ENCODE assay signal across 8 cellular contexts in the genomic region with DNA sequence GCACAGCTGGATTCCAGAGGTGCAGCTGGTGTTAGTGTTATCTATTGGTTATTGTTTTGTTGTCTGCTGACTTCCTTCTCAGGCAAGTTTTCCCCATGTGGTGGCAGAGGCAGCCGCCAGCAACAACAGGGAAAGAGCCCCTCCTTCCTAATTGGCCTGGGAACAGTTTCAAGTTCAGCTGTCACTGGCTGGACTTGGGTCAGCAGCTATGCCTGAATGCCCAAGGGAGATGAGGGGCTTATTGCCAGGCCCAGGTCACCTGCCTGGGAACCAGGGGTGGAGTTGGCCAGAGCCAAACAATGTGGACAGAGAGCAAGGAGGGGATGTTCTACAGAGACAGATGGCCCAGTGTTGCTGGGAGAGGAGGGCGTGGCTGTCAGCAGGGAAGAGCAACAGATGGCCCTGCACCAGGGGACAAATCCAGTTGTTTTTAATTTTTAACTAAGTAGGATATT. TPM values are rescaled to one million over a fixed set of nuclear protein-coding genes. Genes with fewer than 3 reads are reported as not detected.
DNase-seq lines count a peak whose midpoint lies in the region; ATAC-seq and TF ChIP-seq lines count a peak whose summit lies in the region.

No MANE protein-coding gene starts in this region.

- no peaks in the 10 kb centered on the region for H3K27me3 Mint-ChIP-seq in T-helper 1 cell treated with Interleukin-12 subunit alpha and Interleukin-12 subunit beta and Interleukin-4 antibody, amounts not matched to agents 30 μg/mL and 1 μg/mL, for 36 hours (ENCODE audit: low read depth)
- no peaks in the 10 kb centered on the region for H3K27me3 Mint-ChIP-seq in activated naive CD8-positive, alpha-beta T cell treated with anti-CD3 and anti-CD28 coated beads for 36 hours
- peaks cover 5% of the 10 kb centered on the region for H3K27me3 Mint-ChIP-seq in neural progenitor cell (ENCODE audit: insufficient read depth, low read depth)

- no peaks in the 10 kb centered on the region for H3K9me3 Mint-ChIP-seq in T-helper 1 cell treated with Interleukin-12 subunit alpha and Interleukin-12 subunit beta and Interleukin-4 antibody, amounts not matched to agents 30 μg/mL and 1 μg/mL, for 36 hours
- no peaks in the 10 kb centered on the region for H3K9me3 Mint-ChIP-seq in activated naive CD8-positive, alpha-beta T cell treated with anti-CD3 and anti-CD28 coated beads for 36 hours
- no peaks in the 10 kb centered on the region for H3K9me3 Mint-ChIP-seq in neural progenitor cell

- no peaks in the 10 kb centered on the region for H3K4me1 ChIP-seq in neural progenitor cell

- H3K27ac ChIP-seq in neural progenitor cell: no peak overlapping the region

- H3K79me2 ChIP-seq in neural progenitor cell (ENCODE audit: low read depth): no peaks in the 10 kb centered on the region

- H3K9ac ChIP-seq in neural progenitor cell: no peak overlapping the region

- H3F3A ChIP-seq in neural progenitor cell (ENCODE audit: low read depth): no peaks in the 10 kb centered on the region

- H3K4me1 Mint-ChIP-seq in T-helper 1 cell treated with Interleukin-12 subunit alpha and Interleukin-12 subunit beta and Interleukin-4 antibody, amounts not matched to agents 30 μg/mL and 1 μg/mL, for 36 hours (ENCODE audit: low read depth): peaks cover 39% of the 10 kb centered on the region
- peaks cover 46% of the 10 kb centered on the region for H3K4me1 Mint-ChIP-seq in activated naive CD8-positive, alpha-beta T cell treated with anti-CD3 and anti-CD28 coated beads for 36 hours
- H3K4me1 Mint-ChIP-seq in neural progenitor cell: peaks cover 20% of the 10 kb centered on the region

- H3K36me3 ChIP-seq in neural progenitor cell: no peaks in the 10 kb centered on the region

- peak overlapping the region; percentile 80 for H3K27ac Mint-ChIP-seq in T-helper 1 cell treated with Interleukin-12 subunit alpha and Interleukin-12 subunit beta and Interleukin-4 antibody, amounts not matched to agents 30 μg/mL and 1 μg/mL, for 36 hours
- H3K27ac Mint-ChIP-seq in activated naive CD8-positive, alpha-beta T cell treated with anti-CD3 and anti-CD28 coated beads for 36 hours: peak overlapping the region; percentile 34
- no peak overlapping the region for H3K27ac Mint-ChIP-seq in neural progenitor cell

- TF ChIP-seq CTCF in neural progenitor cell (IDR thresholded peaks at IDR 0.05): no peak

- no peaks in the 10 kb centered on the region for H3K27me3 ChIP-seq in neural progenitor cell

- DNase-seq in T-helper 1 cell (no peak), hypothalamus (lab: John Stamatoyannopoulos, UW) (peak in 48 of 51 donors; percentile 24 to 93 (median 72)), smooth muscle cell of the brain vasculature (ENCODE audit: low read depth, low spot score) (peak; percentile 41), neural progenitor cell (ENCODE audit: low spot score) (no peak)
- DNase-seq in activated naive CD8-positive, alpha-beta T cell treated with anti-CD3 and anti-CD28 coated beads for 36 hours: no peak
- DNase-seq in activated CD4-positive, CD25-positive, alpha-beta regulatory T cell (lab: John Stamatoyannopoulos, UW): no peak

- H4K20me1 ChIP-seq in neural progenitor cell (ENCODE audit: low read depth): peaks cover 3% of the 10 kb centered on the region

- ATAC-seq in GM21576 (IDR thresholded peaks at IDR 0.05; ENCODE audit: unreplicated experiment): no peak

- no peaks in the 10 kb centered on the region for H3K9me3 ChIP-seq in neural progenitor cell (ENCODE audit: low read depth)

- H3K4me3 Mint-ChIP-seq in T-helper 1 cell treated with Interleukin-12 subunit alpha and Interleukin-12 subunit beta and Interleukin-4 antibody, amounts not matched to agents 30 μg/mL and 1 μg/mL, for 36 hours: no peak overlapping the region
- no peak overlapping the region for H3K4me3 Mint-ChIP-seq in activated naive CD8-positive, alpha-beta T cell treated with anti-CD3 and anti-CD28 coated beads for 36 hours
- H3K4me3 Mint-ChIP-seq in neural progenitor cell: no peak overlapping the region

- H2AFZ ChIP-seq in neural progenitor cell (replicated peaks): no peak overlapping the region

- no peak overlapping the region for H3K4me2 ChIP-seq in neural progenitor cell

- peaks cover 27% of the 10 kb centered on the region for H3K36me3 Mint-ChIP-seq in T-helper 1 cell treated with Interleukin-12 subunit alpha and Interleukin-12 subunit beta and Interleukin-4 antibody, amounts not matched to agents 30 μg/mL and 1 μg/mL, for 36 hours (ENCODE audit: low read depth)
- peaks cover 41% of the 10 kb centered on the region for H3K36me3 Mint-ChIP-seq in activated naive CD8-positive, alpha-beta T cell treated with anti-CD3 and anti-CD28 coated beads for 36 hours
- H3K36me3 Mint-ChIP-seq in neural progenitor cell: peaks cover 3% of the 10 kb centered on the region

- no peak overlapping the region for H3K4me3 ChIP-seq in neural progenitor cell

RNA-seq across cellular contexts. Expression of a gene that starts 38.3 kb away (rescaled TPM):
- total RNA-seq in activated naive CD8-positive, alpha-beta T cell treated with anti-CD3 and anti-CD28 coated beads for 36 hours: 10 to 100 TPM; 20.5 to 25.0 TPM
- total RNA-seq in neural progenitor cell (ENCODE audit: low replicate concordance): 12.2 and 19.1 TPM in 2 replicates

Comparison
In these comparisons a context has a peak if more than half of its experiments do, and no peak if none do; other contexts are left out.
1. DNase-seq: peak in hypothalamus (48 of 51) and smooth muscle cell of the brain vasculature (single experiment); none in T-helper 1 cell (0 of 5), activated naive CD8-positive, alpha-beta T cell treated with anti-CD3 and anti-CD28 coated beads for 36 hours (single experiment), activated CD4-positive, CD25-positive, alpha-beta regulatory T cell (0 of 4) and neural progenitor cell (single experiment).